In the genomic region with DNA sequence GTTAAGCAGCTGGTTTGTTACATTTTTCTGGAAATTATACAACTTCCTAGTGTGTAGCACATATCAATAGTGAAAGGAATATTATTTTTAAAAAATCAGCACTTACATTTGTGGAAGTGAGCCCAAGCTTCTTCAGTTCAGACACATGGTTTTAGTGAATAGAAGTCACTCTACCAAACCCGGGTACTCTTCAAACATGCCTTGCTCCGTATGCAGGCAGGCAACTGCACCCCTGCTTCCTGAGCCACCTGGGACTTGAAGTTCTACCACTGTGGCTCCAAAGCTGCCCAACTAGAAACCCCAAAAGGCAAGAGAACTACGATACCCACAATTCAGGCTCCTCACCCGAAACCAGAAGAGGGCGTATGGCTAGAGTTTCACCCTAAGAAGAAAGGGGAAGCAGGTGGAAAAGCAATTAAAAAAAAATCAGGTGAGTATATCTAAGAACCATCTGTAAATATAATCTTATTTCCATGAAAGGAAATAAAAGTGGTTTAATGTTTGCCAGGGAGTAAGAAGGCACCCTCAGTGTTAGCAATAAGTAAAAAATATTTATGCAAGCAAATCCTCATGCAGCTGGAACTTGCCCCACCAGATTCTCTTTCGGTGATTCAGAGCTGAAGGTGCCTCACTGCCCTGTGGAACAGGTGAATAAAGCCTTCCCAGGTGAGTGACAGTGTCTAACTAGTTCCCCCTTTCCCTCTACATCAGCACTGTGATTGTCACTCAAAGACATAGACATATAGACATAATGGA, we compare ENCODE assay signal across 7 cellular contexts. TPM values are rescaled to one million over a fixed set of nuclear protein-coding genes. Genes with fewer than 3 reads are reported as not detected.
DNase-seq lines count a peak whose midpoint lies in the region; ATAC-seq, FAIRE-seq and TF ChIP-seq lines count a peak whose summit lies in the region.

A gene with protein sequence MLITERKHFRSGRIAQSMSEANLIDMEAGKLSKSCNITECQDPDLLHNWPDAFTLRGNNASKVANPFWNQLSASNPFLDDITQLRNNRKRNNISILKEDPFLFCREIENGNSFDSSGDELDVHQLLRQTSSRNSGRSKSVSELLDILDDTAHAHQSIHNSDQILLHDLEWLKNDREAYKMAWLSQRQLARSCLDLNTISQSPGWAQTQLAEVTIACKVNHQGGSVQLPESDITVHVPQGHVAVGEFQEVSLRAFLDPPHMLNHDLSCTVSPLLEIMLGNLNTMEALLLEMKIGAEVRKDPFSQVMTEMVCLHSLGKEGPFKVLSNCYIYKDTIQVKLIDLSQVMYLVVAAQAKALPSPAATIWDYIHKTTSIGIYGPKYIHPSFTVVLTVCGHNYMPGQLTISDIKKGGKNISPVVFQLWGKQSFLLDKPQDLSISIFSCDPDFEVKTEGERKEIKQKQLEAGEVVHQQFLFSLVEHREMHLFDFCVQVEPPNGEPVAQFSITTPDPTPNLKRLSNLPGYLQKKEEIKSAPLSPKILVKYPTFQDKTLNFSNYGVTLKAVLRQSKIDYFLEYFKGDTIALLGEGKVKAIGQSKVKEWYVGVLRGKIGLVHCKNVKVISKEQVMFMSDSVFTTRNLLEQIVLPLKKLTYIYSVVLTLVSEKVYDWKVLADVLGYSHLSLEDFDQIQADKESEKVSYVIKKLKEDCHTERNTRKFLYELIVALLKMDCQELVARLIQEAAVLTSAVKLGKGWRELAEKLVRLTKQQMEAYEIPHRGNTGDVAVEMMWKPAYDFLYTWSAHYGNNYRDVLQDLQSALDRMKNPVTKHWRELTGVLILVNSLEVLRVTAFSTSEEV (minus strand): TSS at position 192 of the 756 bp plus-strand sequence. CDS start 55,522 bp downstream, outside the sequence.

- TF ChIP-seq CTCF in GM12875 (IDR thresholded peaks at IDR 0.05; ENCODE audit: borderline replicate concordance, insufficient read depth, low read depth, low read length), result peak; percentile 59; the same call in 1 of the 2 replicates
- TF ChIP-seq CTCF in SU-DHL-6 (IDR thresholded peaks at IDR 0.05; ENCODE audit: insufficient read depth, low read length, poor library complexity, severe bottlenecking), result peak; percentile 81

- H3F3A ChIP-seq in SU-DHL-6 (ENCODE audit: insufficient read depth), result peaks cover 42% of the 10 kb centered on the region

- H3K4me2 ChIP-seq in SU-DHL-6 (ENCODE audit: low read depth, low read length, poor library complexity, severe bottlenecking), result peak within 1 kb of the TSS; percentile 85

- no peaks in the 10 kb centered on the region for H3K27me3 ChIP-seq in SU-DHL-6 (ENCODE audit: low read length)

- ATAC-seq in GM21360 (IDR thresholded peaks at IDR 0.05; ENCODE audit: unreplicated experiment) (peak; percentile 55), HG03571 (IDR thresholded peaks at IDR 0.05; ENCODE audit: unreplicated experiment) (peak; percentile 35)
- no peak for ATAC-seq in activated naive CD4-positive, alpha-beta T cell treated with anti-CD3 and anti-CD28 coated beads, Interleukin-2, amount 50 U/mL, for 72 hours

- H3K79me2 ChIP-seq in SU-DHL-6 (ENCODE audit: insufficient read depth, low read length), result peaks cover 48% of the 10 kb centered on the region

- no peaks in the 10 kb centered on the region for H3K9me2 ChIP-seq in SU-DHL-6 (replicated peaks; ENCODE audit: insufficient read depth, low read length)

- H3K27ac Mint-ChIP-seq in activated naive CD4-positive, alpha-beta T cell treated with anti-CD3 and anti-CD28 coated beads, Interleukin-2, amount 50 U/mL, for 72 hours, result no peak within 1 kb of the TSS

- FAIRE-seq in islet of Langerhans (lab: Jason Lieb, UNC), result peak; percentile 76

- peak within 1 kb of the TSS; percentile 62 for H3K9ac ChIP-seq in SU-DHL-6 (ENCODE audit: low read length)

- peak within 1 kb of the TSS; percentile 95 for H3K27ac ChIP-seq in SU-DHL-6 (ENCODE audit: low read depth, low read length)

- peak within 1 kb of the TSS; percentile 15 for H2AFZ ChIP-seq in SU-DHL-6 (ENCODE audit: low read depth, low read length, severe bottlenecking)

- peaks cover 7 to 9% of the 10 kb centered on the region in 2 donors for H3K9me3 Mint-ChIP-seq in activated naive CD4-positive, alpha-beta T cell treated with anti-CD3 and anti-CD28 coated beads, Interleukin-2, amount 50 U/mL, for 72 hours

- DNase-seq in NCI-H524 treated with DMSO at 0.1 percent for 48 hours (lab: John Stamatoyannopoulos, UW), result no peak
- no peak for DNase-seq in activated naive CD4-positive, alpha-beta T cell treated with anti-CD3 and anti-CD28 coated beads, Interleukin-2, amount 50 U/mL, for 72 hours (ENCODE audit: low spot score in 2 of 2)

- H3K9me3 ChIP-seq in SU-DHL-6 (ENCODE audit: insufficient read depth, low read length), result no peaks in the 10 kb centered on the region; the same call in 1 of the 2 replicates

- H3K4me3 ChIP-seq in GM12875 (ENCODE audit: low read depth, low read length), result peak within 1 kb of the TSS; percentile 29
- peak within 1 kb of the TSS; percentile 69 for H3K4me3 ChIP-seq in SU-DHL-6 (ENCODE audit: insufficient read depth, low read length, poor library complexity, severe bottlenecking)

- H4K20me1 ChIP-seq in SU-DHL-6 (ENCODE audit: low read depth, low read length), result no peaks in the 10 kb centered on the region

- peaks cover 17% of the 10 kb centered on the region for H3K36me3 ChIP-seq in SU-DHL-6 (ENCODE audit: low read length)

- no peaks in the 10 kb centered on the region for H3K36me3 Mint-ChIP-seq in activated naive CD4-positive, alpha-beta T cell treated with anti-CD3 and anti-CD28 coated beads, Interleukin-2, amount 50 U/mL, for 72 hours

RNA-seq across cellular contexts. Expression of the gene that starts here (rescaled TPM):
- total RNA-seq in activated naive CD4-positive, alpha-beta T cell treated with anti-CD3 and anti-CD28 coated beads, Interleukin-2, amount 50 U/mL, for 72 hours, result not detected

Comparison
In these comparisons a context has a peak if more than half of its experiments do, and no peak if none do; other contexts are left out.
1. ATAC-seq: peak in GM21360 (single experiment) and HG03571 (single experiment); none in activated naive CD4-positive, alpha-beta T cell treated with anti-CD3 and anti-CD28 coated beads, Interleukin-2, amount 50 U/mL, for 72 hours (0 of 2).